22 cellular contexts compared by ENCODE assay signal in genomic region chr13:101512650-101513049, GRCh38.
A peak's percentile ranks its signal among the peaks of the same experiment; 100 is the strongest.
DNase-seq lines count a peak whose midpoint lies in the region; ATAC-seq and TF ChIP-seq lines count a peak whose summit lies in the region.
"Had no signal": no experiment of that assay in that cellular context is flagged by ENCODE, and none has a peak within 500 bp of the region (broad histone marks: within the 10 kb centered on the region; RNA-seq: fewer than 3 reads in every experiment).

No MANE protein-coding gene starts in this region.

- TF ChIP-seq CTCF in RWPE2 (IDR thresholded peaks at IDR 0.05; ENCODE audit: poor library complexity, severe bottlenecking) (no peak), chondrocyte (IDR thresholded peaks at IDR 0.05) (no peak), mesothelial cell of epicardium (IDR thresholded peaks at IDR 0.05; ENCODE audit: unreplicated experiment) (no peak)

- peaks cover 4% of the 10 kb centered on the region for H3K4me1 ChIP-seq in RWPE2 (ENCODE audit: insufficient read depth, poor library complexity, severe bottlenecking)
- H3K4me1 ChIP-seq: left lung, SJCRH30 had no signal

- no peaks in the 10 kb centered on the region for H3K9me3 ChIP-seq in RWPE2 (ENCODE audit: severe bottlenecking)
- H3K9me3 ChIP-seq: left lung, mucosa of descending colon, SJCRH30 had no signal

- H3K27me3 ChIP-seq in RWPE2 (ENCODE audit: insufficient read depth, poor library complexity, severe bottlenecking), result no peaks in the 10 kb centered on the region
- H3K27me3 ChIP-seq: left lung, SJCRH30 had no signal

- peak overlapping the region; percentile 26 for H3K27ac ChIP-seq in RWPE2 (ENCODE audit: poor library complexity, severe bottlenecking)
- H3K27ac ChIP-seq: left lung, SJCRH30 had no signal

- H3K4me3 Mint-ChIP-seq in chondrocyte (ENCODE audit: unreplicated experiment), result no peak overlapping the region
- no peak overlapping the region for H3K4me3 Mint-ChIP-seq in mesothelial cell of epicardium
- H3K4me3 Mint-ChIP-seq: activated CD8-positive, alpha-beta T cell treated with anti-CD3 and anti-CD28 coated beads, Interleukin-2, amount 10 ng/mL, durations not matched to agents 7 days and 5 days; activated naive CD4-positive, alpha-beta T cell treated with anti-CD3 and anti-CD28 coated beads, Interleukin-2, amount 10 ng/mL, durations not matched to agents 7 days and 5 days; activated T-cell treated with anti-CD3 and anti-CD28 coated beads, Interleukin-2, amount 50 U/mL, for 24 hours; brain; CD4-positive, alpha-beta memory T cell had no signal

- H3K27me3 Mint-ChIP-seq in chondrocyte (ENCODE audit: low read depth), result no peaks in the 10 kb centered on the region
- H3K27me3 Mint-ChIP-seq in mesothelial cell of epicardium (ENCODE audit: low read depth), result no peaks in the 10 kb centered on the region
- H3K27me3 Mint-ChIP-seq: activated naive CD4-positive, alpha-beta T cell treated with anti-CD3 and anti-CD28 coated beads, Interleukin-2, amount 10 ng/mL, durations not matched to agents 7 days and 5 days had no signal

- 0 out of 3 replicates have a peak, but pooled peaks have one; percentile 21 for ATAC-seq in RWPE2 (ENCODE audit: low read depth)
- ATAC-seq: activated CD8-positive, alpha-beta T cell treated with anti-CD3 and anti-CD28 coated beads, Interleukin-2, amount 10 ng/mL, durations not matched to agents 7 days and 5 days; left lung; mucosa of descending colon; right cardiac atrium had no signal

- H3K9me3 Mint-ChIP-seq in chondrocyte (ENCODE audit: low read depth) (peaks cover 16% of the 10 kb centered on the region), mesothelial cell of epicardium (peaks cover 15% of the 10 kb centered on the region)
- H3K9me3 Mint-ChIP-seq: activated naive CD4-positive, alpha-beta T cell treated with anti-CD3 and anti-CD28 coated beads, Interleukin-2, amount 10 ng/mL, durations not matched to agents 7 days and 5 days; activated T-cell treated with anti-CD3 and anti-CD28 coated beads, Interleukin-2, amount 50 U/mL, for 24 hours had no signal

- H3K4me3 ChIP-seq in RWPE2 (ENCODE audit: severe bottlenecking), result no peak overlapping the region
- H3K4me3 ChIP-seq: left lung, mucosa of descending colon, SJCRH30 had no signal

- H3K27ac Mint-ChIP-seq in chondrocyte (ENCODE audit: unreplicated experiment), result peak overlapping the region; percentile 78
- H3K27ac Mint-ChIP-seq in mesothelial cell of epicardium, result peak overlapping the region; percentile 22
- H3K27ac Mint-ChIP-seq: activated CD8-positive, alpha-beta T cell treated with anti-CD3 and anti-CD28 coated beads, Interleukin-2, amount 10 ng/mL, durations not matched to agents 7 days and 5 days; activated naive CD4-positive, alpha-beta T cell treated with anti-CD3 and anti-CD28 coated beads, Interleukin-2, amount 10 ng/mL, durations not matched to agents 7 days and 5 days; activated T-cell treated with anti-CD3 and anti-CD28 coated beads, Interleukin-2, amount 50 U/mL, for 24 hours; brain had no signal

- peaks cover 75% of the 10 kb centered on the region for H3K4me1 Mint-ChIP-seq in chondrocyte (ENCODE audit: low read depth)
- peaks cover 28% of the 10 kb centered on the region for H3K4me1 Mint-ChIP-seq in mesothelial cell of epicardium
- H3K4me1 Mint-ChIP-seq: activated naive CD4-positive, alpha-beta T cell treated with anti-CD3 and anti-CD28 coated beads, Interleukin-2, amount 10 ng/mL, durations not matched to agents 7 days and 5 days; brain had no signal

- no peaks in the 10 kb centered on the region for H3K36me3 ChIP-seq in RWPE2 (ENCODE audit: low read depth)
- H3K36me3 ChIP-seq: left lung, SJCRH30 had no signal

- peak; percentile 10 for DNase-seq in Daoy (ENCODE audit: low read depth)
- DNase-seq in RWPE2 (ENCODE audit: low spot score), result no peak
- no peak for DNase-seq in chondrocyte (ENCODE audit: low spot score)
- no peak for DNase-seq in mesothelial cell of epicardium (ENCODE audit: low spot score in 2 of 2, unreplicated experiment in 2 of 2)
- no peak for DNase-seq in erythroblast (lab: John Stamatoyannopoulos, UW)
- DNase-seq in iPS-NIHi11 (ENCODE audit: low spot score), result no peak
- no peak for DNase-seq in mucosa of gallbladder (ENCODE audit: low spot score)
- no peak for DNase-seq in stimulated activated CD4-positive, alpha-beta T cell treated with anti-CD3 and anti-CD28 coated beads, Interleukin-4, amount 100 ng/mL, for 4 hours
- DNase-seq: activated CD8-positive, alpha-beta T cell treated with anti-CD3 and anti-CD28 coated beads, Interleukin-2, amount 10 ng/mL, durations not matched to agents 7 days and 5 days; activated naive CD4-positive, alpha-beta T cell treated with anti-CD3 and anti-CD28 coated beads, Interleukin-2, amount 10 ng/mL, durations not matched to agents 7 days and 5 days; activated T-cell treated with anti-CD3 and anti-CD28 coated beads, Interleukin-2, amount 50 U/mL, for 24 hours; CD4-positive, alpha-beta memory T cell; DMS53; Karpas-422; left lung; mucosa of descending colon; NCI-H1105 treated with DMSO at 0.1 percent for 48 hours; NCI-H69; right cardiac atrium; SJCRH30; stimulated activated naive CD4-positive, alpha-beta T cell had no signal

- no peak for TF ChIP-seq POLR2A in erythroblast (IDR thresholded peaks at IDR 0.05; ENCODE audit: low read length)

- H3K36me3 Mint-ChIP-seq in chondrocyte (ENCODE audit: low read depth), result peaks cover 17% of the 10 kb centered on the region
- no peaks in the 10 kb centered on the region for H3K36me3 Mint-ChIP-seq in mesothelial cell of epicardium
- H3K36me3 Mint-ChIP-seq: activated naive CD4-positive, alpha-beta T cell treated with anti-CD3 and anti-CD28 coated beads, Interleukin-2, amount 10 ng/mL, durations not matched to agents 7 days and 5 days; brain; CD4-positive, alpha-beta memory T cell had no signal
